In genomic region chr13:98992355-98992754, GRCh38 we compare ENCODE assay signal across 19 cellular contexts. TPM values are rescaled to one million over a fixed set of nuclear protein-coding genes. Genes with fewer than 3 reads are reported as not detected.
DNase-seq lines count a peak whose midpoint lies in the region; ATAC-seq, FAIRE-seq and TF ChIP-seq lines count a peak whose summit lies in the region.
"Had no signal": no experiment of that assay in that cellular context is flagged by ENCODE, and none has a peak within 500 bp of the region (broad histone marks: within the 10 kb centered on the region; RNA-seq: fewer than 3 reads in every experiment).

No MANE protein-coding gene starts in this region.

- no TSS peak for BruUV-seq in GM12878 (replicated peaks; lab: Mats Ljungman, UMichigan)

- TF ChIP-seq POLR2A in GM12878 (IDR thresholded peaks at IDR 0.05; ENCODE audit: low read depth, low read length): no peak

- H3K79me2 ChIP-seq in GM12878 (ENCODE audit: control insufficient read depth, insufficient read depth, low read length) (no peaks in the 10 kb centered on the region; the same call in 1 of the 2 replicates), Karpas-422 (ENCODE audit: low read length) (no peaks in the 10 kb centered on the region)

- in situ Hi-C loops in GM12878 (cut with MboI): no loop called here

- no peak overlapping the region for H3K4me3 Mint-ChIP-seq in activated CD4-positive, alpha-beta T cell treated with anti-CD3 and anti-CD28 coated beads for 36 hours
- H3K4me3 Mint-ChIP-seq in activated CD4-positive, alpha-beta T cell treated with anti-CD3 and anti-CD28 coated beads, Interleukin-2, amount 10 ng/mL, durations not matched to agents 7 days and 5 days: no peak overlapping the region

- H3K36me3 ChIP-seq in GM12878 (ENCODE audit: control insufficient read depth in 2 of 2, insufficient read depth in 2 of 2, low read length in 1 of 2): no peaks in the 10 kb centered on the region
- no peaks in the 10 kb centered on the region for H3K36me3 ChIP-seq in mesenchymal stem cell (ENCODE audit: control insufficient read depth in 1 of 2, insufficient read depth in 2 of 2, low read depth in 1 of 2, low read length in 2 of 2)
- H3K36me3 ChIP-seq in Karpas-422 (ENCODE audit: insufficient read depth, low read length): no peaks in the 10 kb centered on the region
- H3K36me3 ChIP-seq: colonic mucosa, HAP-1, WERI-Rb-1 had no signal

- no peak overlapping the region for H3K4ac ChIP-seq in mesenchymal stem cell (ENCODE audit: low read depth in 1 of 2, low read length in 2 of 2)

- H3K18ac ChIP-seq in mesenchymal stem cell (ENCODE audit: low read depth in 1 of 2, low read length in 2 of 2): no peak overlapping the region

- no peak for TF ChIP-seq RAD21 in GM12878 (IDR thresholded peaks at IDR 0.05; ENCODE audit: insufficient read depth, low read depth, low read length)

- no peaks in the 10 kb centered on the region for H3K9me3 Mint-ChIP-seq in activated CD4-positive, alpha-beta T cell treated with anti-CD3 and anti-CD28 coated beads for 36 hours (ENCODE audit: low read depth)
- no peaks in the 10 kb centered on the region for H3K9me3 Mint-ChIP-seq in activated CD4-positive, alpha-beta T cell treated with anti-CD3 and anti-CD28 coated beads, Interleukin-2, amount 10 ng/mL, durations not matched to agents 7 days and 5 days

- H2BK5ac ChIP-seq in mesenchymal stem cell (ENCODE audit: low read depth, low read length, poor library complexity, severe bottlenecking): no peak overlapping the region

- H2AFZ ChIP-seq in GM12878 (ENCODE audit: control insufficient read depth, low read depth, low read length): no peak overlapping the region; the same call in 1 of the 2 replicates
- no peak overlapping the region for H2AFZ ChIP-seq in mesenchymal stem cell (ENCODE audit: low read depth, low read length)
- no peak overlapping the region for H2AFZ ChIP-seq in Karpas-422 (ENCODE audit: low read length)

- H3K27me3 ChIP-seq in GM12878 (replicated peaks in 1 of 2; ENCODE audit: control insufficient read depth in 2 of 2, insufficient read depth in 2 of 2, low read length in 1 of 2): no peaks in the 10 kb centered on the region
- H3K27me3 ChIP-seq in mesenchymal stem cell (ENCODE audit: control insufficient read depth in 1 of 2, insufficient read depth in 1 of 2, low read length in 2 of 2): no peaks in the 10 kb centered on the region
- H3K27me3 ChIP-seq in Karpas-422 (ENCODE audit: low read length): no peaks in the 10 kb centered on the region
- H3K27me3 ChIP-seq: colonic mucosa, testis had no signal

- no peak overlapping the region for H2BK15ac ChIP-seq in mesenchymal stem cell (ENCODE audit: low read depth, poor library complexity, severe bottlenecking)

- RAD21 ChIA-PET in GM12878 (lab: Charles Lee; ENCODE audit: unreplicated experiment): no interaction called here

- H4K91ac ChIP-seq in mesenchymal stem cell (ENCODE audit: low read length): no peak overlapping the region

- no peak overlapping the region for H3K14ac ChIP-seq in mesenchymal stem cell (ENCODE audit: low read length in 2 of 2)

- no peaks in the 10 kb centered on the region for H4K20me1 ChIP-seq in GM12878 (ENCODE audit: control insufficient read depth, insufficient read depth)
- no peaks in the 10 kb centered on the region for H4K20me1 ChIP-seq in Karpas-422 (ENCODE audit: insufficient read depth, low read depth, low read length)

- CTCF ChIA-PET in activated CD4-positive, alpha-beta T cell treated with anti-CD3 and anti-CD28 coated beads for 36 hours (lab: Charles Lee): interaction anchor here (0.6 to 1.2 kb wide), 3 partner anchors 9 to 284 kb away, joined by 3 to 5 read pairs (median 3); no protein-coding TSS in a partner anchor
- CTCF ChIA-PET in activated CD4-positive, alpha-beta T cell treated with anti-CD3 and anti-CD28 coated beads, Interleukin-2, amount 10 ng/mL, durations not matched to agents 7 days and 5 days (lab: Charles Lee): interaction anchor here (1.1 to 1.5 kb wide), 2 partner anchors 11 to 36 kb away, joined by 3 to 4 read pairs; no protein-coding TSS in a partner anchor
- CTCF ChIA-PET in GM12878 (lab: Yijun Ruan, JAX): no interaction called here

- no peaks in the 10 kb centered on the region; the same call in 1 of the 3 replicates for H3K9me3 ChIP-seq in GM12878 (replicated peaks; ENCODE audit: control insufficient read depth, insufficient read depth, low read length)
- peaks cover 5% of the 10 kb centered on the region for H3K9me3 ChIP-seq in mesenchymal stem cell (ENCODE audit: control insufficient read depth, low read length)
- no peaks in the 10 kb centered on the region for H3K9me3 ChIP-seq in Karpas-422 (ENCODE audit: low read length)
- H3K9me3 ChIP-seq: colonic mucosa, HAP-1, testis had no signal

- no peaks in the 10 kb centered on the region for H3K27me3 Mint-ChIP-seq in activated CD4-positive, alpha-beta T cell treated with anti-CD3 and anti-CD28 coated beads for 36 hours
- H3K27me3 Mint-ChIP-seq in activated CD4-positive, alpha-beta T cell treated with anti-CD3 and anti-CD28 coated beads, Interleukin-2, amount 10 ng/mL, durations not matched to agents 7 days and 5 days: no peaks in the 10 kb centered on the region

- no peaks in the 10 kb centered on the region for H3K4me1 ChIP-seq in GM12878 (ENCODE audit: control insufficient read depth, insufficient read depth, low read length)
- peaks cover 8% of the 10 kb centered on the region for H3K4me1 ChIP-seq in mesenchymal stem cell (ENCODE audit: control insufficient read depth, insufficient read depth, low read depth, low read length)
- H3K4me1 ChIP-seq in Karpas-422 (ENCODE audit: low read length): no peaks in the 10 kb centered on the region
- H3K4me1 ChIP-seq: HAP-1 had no signal

- H3K79me1 ChIP-seq in mesenchymal stem cell (replicated peaks; ENCODE audit: low read length, poor library complexity, severe bottlenecking): peaks cover 7% of the 10 kb centered on the region

- no peaks in the 10 kb centered on the region for H3K9me2 ChIP-seq in Karpas-422 (replicated peaks; ENCODE audit: insufficient read depth, low read length)

- no peak for ATAC-seq in activated CD4-positive, alpha-beta T cell treated with anti-CD3 and anti-CD28 coated beads for 36 hours
- ATAC-seq in HG03432 (IDR thresholded peaks at IDR 0.05; ENCODE audit: unreplicated experiment) (peak; percentile 64), GM12878 (no peak), GM18517 (IDR thresholded peaks at IDR 0.05; ENCODE audit: unreplicated experiment) (no peak)

- H3K36me3 Mint-ChIP-seq in activated CD4-positive, alpha-beta T cell treated with anti-CD3 and anti-CD28 coated beads for 36 hours (ENCODE audit: low read depth): peaks cover 3% of the 10 kb centered on the region
- H3K36me3 Mint-ChIP-seq in activated CD4-positive, alpha-beta T cell treated with anti-CD3 and anti-CD28 coated beads, Interleukin-2, amount 10 ng/mL, durations not matched to agents 7 days and 5 days (ENCODE audit: low read depth): peaks cover 38% of the 10 kb centered on the region

- POLR2A ChIA-PET in activated CD4-positive, alpha-beta T cell treated with anti-CD3 and anti-CD28 coated beads for 36 hours (lab: Charles Lee): interaction anchor here (0.6 kb wide), 2 partner anchors 63 to 198 kb away, joined by 3 read pairs; no protein-coding TSS in a partner anchor
- POLR2A ChIA-PET in activated CD4-positive, alpha-beta T cell treated with anti-CD3 and anti-CD28 coated beads, Interleukin-2, amount 10 ng/mL, durations not matched to agents 7 days and 5 days (lab: Charles Lee): no interaction called here
- POLR2A ChIA-PET in GM12878 (lab: Charles Lee): no interaction called here

- H3K23ac ChIP-seq in mesenchymal stem cell (ENCODE audit: low read length in 2 of 2): no peak overlapping the region

- no peak for TF ChIP-seq EP300 in GM12878 (IDR thresholded peaks at IDR 0.05; ENCODE audit: borderline replicate concordance in 1 of 2, control insufficient read depth in 1 of 2, low read depth in 2 of 2, low read length in 2 of 2)

- no peak overlapping the region for H4K8ac ChIP-seq in mesenchymal stem cell (ENCODE audit: low read length)

- peaks cover 69% of the 10 kb centered on the region for H3K4me1 Mint-ChIP-seq in activated CD4-positive, alpha-beta T cell treated with anti-CD3 and anti-CD28 coated beads for 36 hours
- peaks cover 52% of the 10 kb centered on the region for H3K4me1 Mint-ChIP-seq in activated CD4-positive, alpha-beta T cell treated with anti-CD3 and anti-CD28 coated beads, Interleukin-2, amount 10 ng/mL, durations not matched to agents 7 days and 5 days

- TF ChIP-seq CTCF in GM12878 (IDR thresholded peaks at IDR 0.05 in 2 of 3, conservative IDR thresholded peaks at IDR 0.05 in 1 of 3; ENCODE audit: control insufficient read depth in 2 of 3, extremely low read depth in 1 of 3, insufficient read depth in 1 of 3, low read depth in 3 of 3, low read length in 3 of 3): no peak

- no peak overlapping the region for H3K4me3 ChIP-seq in GM12878
- no peak overlapping the region for H3K4me3 ChIP-seq in mesenchymal stem cell (ENCODE audit: insufficient read depth in 1 of 2, low read depth in 1 of 2, low read length in 2 of 2)
- no peak overlapping the region for H3K4me3 ChIP-seq in Karpas-422 (ENCODE audit: low read length)
- H3K4me3 ChIP-seq: colonic mucosa, HAP-1, testis had no signal

- SMC1A ChIA-PET in GM12878 (lab: Charles Lee; ENCODE audit: uncharacterized antibody, unreplicated experiment): interaction anchor here (1.3 kb wide), 1 partner anchor 9 kb away, joined by 3 read pairs; no protein-coding TSS in a partner anchor

- H3K27ac Mint-ChIP-seq in activated CD4-positive, alpha-beta T cell treated with anti-CD3 and anti-CD28 coated beads for 36 hours: peak overlapping the region; percentile 45
- H3K27ac Mint-ChIP-seq in activated CD4-positive, alpha-beta T cell treated with anti-CD3 and anti-CD28 coated beads, Interleukin-2, amount 10 ng/mL, durations not matched to agents 7 days and 5 days: no peak overlapping the region

- intact Hi-C loops in activated CD4-positive, alpha-beta T cell treated with anti-CD3 and anti-CD28 coated beads for 36 hours (cut with DNase I, micrococcal nuclease): no loop called here
- intact Hi-C loops in GM12878 (cut with micrococcal nuclease; ENCODE audit: unreplicated experiment): no loop called here

- H2AK5ac ChIP-seq in mesenchymal stem cell (ENCODE audit: low read length, severe bottlenecking): peak overlapping the region; percentile 8

- no peak overlapping the region for H3K9ac ChIP-seq in GM12878 (ENCODE audit: control insufficient read depth, insufficient read depth, low read length)
- no peak overlapping the region for H3K9ac ChIP-seq in mesenchymal stem cell (ENCODE audit: low read length)
- H3K9ac ChIP-seq in Karpas-422 (ENCODE audit: low read length): no peak overlapping the region

- 26% methylated on average over 7 of the region's 7 CpGs for WGBS in GM12878 (ENCODE audit: insufficient coverage, insufficient replicate concordance, low lambda C conversion rate, missing lambda C conversion rate)
- 100% methylated on average over 5 of the region's 7 CpGs for WGBS in mesenchymal stem cell

- no peak overlapping the region for H2BK120ac ChIP-seq in mesenchymal stem cell (ENCODE audit: low read depth, low read length)

- H3K27ac ChIP-seq in GM12878 (ENCODE audit: control insufficient read depth, insufficient read depth) (no peak overlapping the region), mesenchymal stem cell (ENCODE audit: low read length, poor library complexity, severe bottlenecking) (no peak overlapping the region), Karpas-422 (ENCODE audit: low read length) (no peak overlapping the region)
- H3K27ac ChIP-seq: 22Rv1, colonic mucosa, testis, WERI-Rb-1 had no signal

- FAIRE-seq in GM12878 (lab: Jason Lieb, UNC): no peak
- FAIRE-seq: GM18507 had no signal

- H2BK12ac ChIP-seq in mesenchymal stem cell (ENCODE audit: low read length in 2 of 2): no peak overlapping the region

- no peak for DNase-seq in activated CD4-positive, alpha-beta T cell treated with anti-CD3 and anti-CD28 coated beads for 36 hours
- no peak for DNase-seq in activated CD4-positive, alpha-beta T cell treated with anti-CD3 and anti-CD28 coated beads, Interleukin-2, amount 10 ng/mL, durations not matched to agents 7 days and 5 days
- DNase-seq in GM12878 (ENCODE audit: low read depth, low spot score) (no peak), mesenchymal stem cell (no peak), DMS79 (lab: John Stamatoyannopoulos, UW) (no peak), Karpas-422 (no peak)
- DNase-seq: activated effector memory CD4-positive, alpha-beta T cell treated with Interleukin-2 at 50 U/mL for 16 hours; colonic mucosa; Kasumi-1; NCI-H1417 treated with DMSO at 0.1 percent for 48 hours; stimulated activated CD4-positive, alpha-beta T cell treated with anti-CD3 and anti-CD28 coated beads, Interleukin-4, amount 100 ng/mL, for 24 hours; T-helper 1 cell; testis; WERI-Rb-1 had no signal

- H3K4me2 ChIP-seq in GM12878 (ENCODE audit: control insufficient read depth, insufficient read depth) (no peak overlapping the region; the same call in 1 of the 2 replicates), mesenchymal stem cell (ENCODE audit: low read length, poor library complexity, severe bottlenecking) (no peak overlapping the region), Karpas-422 (ENCODE audit: low read depth, low read length, poor library complexity, severe bottlenecking) (no peak overlapping the region)

RNA-seq across cellular contexts. Expression of gene DOCK9, which starts 14.5 kb away (rescaled TPM):
- total RNA-seq in activated CD4-positive, alpha-beta T cell treated with anti-CD3 and anti-CD28 coated beads for 36 hours: 10 to 100 TPM; 36.0 to 42.6 TPM
- total RNA-seq in activated CD4-positive, alpha-beta T cell treated with anti-CD3 and anti-CD28 coated beads, Interleukin-2, amount 10 ng/mL, durations not matched to agents 7 days and 5 days: 100 to 1,000 TPM; 129 to 132 TPM
- total RNA-seq in GM12878 (2013; cell fraction: nucleolus; rRNA removed): 2.5 and 6.7 TPM in 2 replicates
- total RNA-seq in GM12878 (2014; rRNA removed) (0.73 and 2.6 TPM in 2 replicates), GM12878 (2014; rRNA removed; fragmentation: Illumina TruSeq; extraction: Trizol) (1.1 and 1.2 TPM in 2 replicates), GM12878 (2021) (1.5 TPM in 2 replicates)
- polyA plus RNA-seq in GM12878 (2011; ENCODE audit: low read depth): 5.2 TPM
- polyA plus RNA-seq in GM12878 (2011; rRNA removed) (2.0 and 2.9 TPM in 2 replicates), GM12878 (2014; fragmentation: Illumina TruSeq; extraction: Trizol) (0.90 and 0.95 TPM in 2 replicates), GM12878 (2014; fragmentation: Nextera tagmentation; extraction: Ambion mirVana) (under 1 TPM; 0.09 to 0.19 TPM), GM12878 (2014; rRNA removed) (0.67 and 1.2 TPM in 2 replicates), GM12878 (2016; fragmentation: Nextera tagmentation; extraction: Ambion mirVana) (under 1 TPM; 0.48 to 0.75 TPM)
- 1.4 and 1.8 TPM in 2 replicates for polyA plus RNA-seq in GM12878 (2011; cell fraction: cytosol; rRNA removed)
- 3.2 and 6.4 TPM in 2 replicates for polyA plus RNA-seq in GM12878 (2011; cell fraction: nucleus; rRNA removed)
- polyA plus RNA-seq in GM12878 (2012): 6.1 and 6.6 TPM in 2 replicates
- polyA minus RNA-seq in GM12878 (2011; rRNA and poly(A)+ RNA removed): 2.7 and 4.4 TPM in 2 replicates
- polyA minus RNA-seq in GM12878 (2011; cell fraction: cytosol; rRNA and poly(A)+ RNA removed): 1.6 and 3.2 TPM in 2 replicates
- 2.9 and 5.0 TPM in 2 replicates for polyA minus RNA-seq in GM12878 (2011; cell fraction: nucleus; rRNA and poly(A)+ RNA removed)
- 22.0 TPM for polyA plus RNA-seq in mesenchymal stem cell (2013, experiment 1 of 2)
- 20.8 TPM for polyA plus RNA-seq in mesenchymal stem cell (2013, experiment 2 of 2)
- total RNA-seq in Karpas-422 (2014; rRNA removed; shearing (Covaris generic); ENCODE audit: low replicate concordance): 3.7 and 6.7 TPM in 2 replicates
